1 cellular context compared by ENCODE assay signal in genomic region chr22:19849800-19850481, GRCh38.
TF ChIP-seq lines count a peak whose summit lies in the region.

No MANE protein-coding gene starts in this region.

TF ChIP-seq in GM23338, 12 proteins besides CTCF, POLR2A, EP300 and RAD21 (continued from another document):
- no peak for TF ChIP-seq ZNF462 (CRISPR knock-in tag; IDR thresholded peaks at IDR 0.05)
- TF ChIP-seq CREB1 (CRISPR knock-in tag; IDR thresholded peaks at IDR 0.05; ENCODE audit: low read depth) = no peak
- TF ChIP-seq REST (IDR thresholded peaks at IDR 0.05; ENCODE audit: unreplicated experiment) = no peak
- no peak for TF ChIP-seq JUNB (IDR thresholded peaks at IDR 0.05; ENCODE audit: unreplicated experiment)
- TF ChIP-seq EZH2 (IDR thresholded peaks at IDR 0.05; ENCODE audit: low read depth, unreplicated experiment) = no peak
- TF ChIP-seq EZH2phosphoT487 (IDR thresholded peaks at IDR 0.05; ENCODE audit: unreplicated experiment) = no peak
- no peak for TF ChIP-seq ZNF331 (CRISPR knock-in tag; IDR thresholded peaks at IDR 0.05; ENCODE audit: low read depth)
- no peak for TF ChIP-seq ZNF114 (CRISPR knock-in tag; IDR thresholded peaks at IDR 0.05)
- TF ChIP-seq ETS1 (IDR thresholded peaks at IDR 0.05) = no peak
